Comparison of ENCODE assay signal across 10 cellular contexts in the genomic region with DNA sequence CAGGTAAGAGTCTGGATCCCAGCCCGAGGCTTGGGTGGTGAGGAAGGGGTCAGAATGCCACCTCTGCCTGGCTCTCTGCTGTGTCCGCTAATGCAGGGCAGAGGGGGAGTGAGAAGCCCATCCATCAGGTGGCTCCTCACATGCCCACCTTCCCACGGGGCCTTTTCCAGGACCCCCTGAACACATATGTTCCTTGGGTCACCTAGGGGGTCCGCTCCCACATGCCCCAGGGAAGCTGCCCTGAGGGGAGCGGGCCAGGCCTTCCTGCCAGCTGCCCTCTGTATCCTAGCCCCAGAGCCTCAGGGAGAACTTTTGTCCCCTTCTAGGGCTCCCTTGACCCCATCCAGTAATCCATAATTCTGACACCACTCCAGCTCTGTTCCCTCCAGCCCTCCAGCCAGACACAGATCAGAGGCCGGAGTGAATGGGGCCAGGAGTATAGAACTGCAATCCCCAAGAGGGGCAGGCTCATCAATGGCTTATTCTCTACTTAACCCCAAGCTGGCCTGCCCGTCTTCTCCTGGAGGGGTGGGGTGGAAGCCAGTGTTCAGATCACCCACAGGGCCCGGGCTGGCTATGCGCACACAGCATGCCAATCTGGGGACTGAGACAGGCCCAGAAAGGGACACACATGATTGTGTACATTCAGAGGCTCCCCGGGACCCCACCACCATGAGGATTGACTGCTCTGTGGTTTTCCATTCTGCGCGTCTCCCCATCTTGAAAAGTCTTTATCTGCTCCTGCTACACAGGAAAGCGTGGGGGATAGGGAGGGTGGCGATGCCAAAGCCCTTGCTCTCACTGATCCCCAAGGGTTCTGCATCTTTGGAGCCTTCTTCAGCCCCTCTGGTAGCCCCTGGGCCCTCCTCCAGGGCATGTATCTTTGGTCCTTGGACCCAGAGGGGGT. TPM values are rescaled to one million over a fixed set of nuclear protein-coding genes. Genes with fewer than 3 reads are reported as not detected.
DNase-seq lines count a peak whose midpoint lies in the region; ATAC-seq and TF ChIP-seq lines count a peak whose summit lies in the region.
"Had no signal": no experiment of that assay in that cellular context is flagged by ENCODE, and none has a peak within 500 bp of the region (broad histone marks: within the 10 kb centered on the region; RNA-seq: fewer than 3 reads in every experiment).

No MANE protein-coding gene starts in this region.

- H3K4me1 ChIP-seq in liver (ENCODE audit: control insufficient read depth in 4 of 4, insufficient read depth in 4 of 4, low read length in 3 of 4) (peaks cover 9 to 40% (median 15%) of the 10 kb centered on the region in 4 donors), suprapubic skin (peaks cover 55% of the 10 kb centered on the region)

- peaks cover 39% of the 10 kb centered on the region for H3K4me1 Mint-ChIP-seq in activated CD4-positive, alpha-beta T cell treated with anti-CD3 and anti-CD28 coated beads, Interleukin-2, amount 10 ng/mL, durations not matched to agents 24 days and 14 days
- peaks cover 55% of the 10 kb centered on the region for H3K4me1 Mint-ChIP-seq in activated CD4-positive, alpha-beta T cell treated with anti-CD3 and anti-CD28 coated beads, Interleukin-2, amount 10 ng/mL, durations not matched to agents 7 days and 5 days

- no peaks in the 10 kb centered on the region for H3K27me3 Mint-ChIP-seq in activated CD4-positive, alpha-beta T cell treated with anti-CD3 and anti-CD28 coated beads, Interleukin-2, amount 10 ng/mL, durations not matched to agents 24 days and 14 days
- H3K27me3 Mint-ChIP-seq in activated CD4-positive, alpha-beta T cell treated with anti-CD3 and anti-CD28 coated beads, Interleukin-2, amount 10 ng/mL, durations not matched to agents 7 days and 5 days, result peaks cover 2% of the 10 kb centered on the region
- H3K27me3 Mint-ChIP-seq: stimulated activated naive CD8-positive, alpha-beta T cell treated with anti-CD3 and anti-CD28 coated beads, Interleukin-15, amount 100 ng/mL, for 72 hours had no signal

- TF ChIP-seq EP300 in suprapubic skin (IDR thresholded peaks at IDR 0.05), result no peak

- no peaks in the 10 kb centered on the region for H3K27me3 ChIP-seq in liver (ENCODE audit: control insufficient read depth in 4 of 4, insufficient read depth in 4 of 4, low read length in 3 of 4)
- H3K27me3 ChIP-seq in suprapubic skin, result no peaks in the 10 kb centered on the region

- ATAC-seq in GM21619 (IDR thresholded peaks at IDR 0.05; ENCODE audit: unreplicated experiment), result no peak
- ATAC-seq: A549; stimulated activated naive CD8-positive, alpha-beta T cell treated with anti-CD3 and anti-CD28 coated beads, Interleukin-15, amount 100 ng/mL, for 72 hours had no signal

- TF ChIP-seq RAD21 in liver (IDR thresholded peaks at IDR 0.05), result no peak

- TF ChIP-seq CTCF in astrocyte of the cerebellum (IDR thresholded peaks at IDR 0.05; ENCODE audit: low read depth, low read length, missing control alignments) (no peak), liver (IDR thresholded peaks at IDR 0.05; ENCODE audit: low read depth, low read length, missing input control) (no peak), suprapubic skin (IDR thresholded peaks at IDR 0.05) (no peak)

- H3K9me3 ChIP-seq in liver (ENCODE audit: control insufficient read depth in 4 of 4, low read length in 3 of 4) (no peaks in the 10 kb centered on the region), suprapubic skin (no peaks in the 10 kb centered on the region)
- H3K9me3 ChIP-seq: A549 had no signal

- no peaks in the 10 kb centered on the region for H3K9me3 Mint-ChIP-seq in activated CD4-positive, alpha-beta T cell treated with anti-CD3 and anti-CD28 coated beads, Interleukin-2, amount 10 ng/mL, durations not matched to agents 24 days and 14 days
- H3K9me3 Mint-ChIP-seq in activated CD4-positive, alpha-beta T cell treated with anti-CD3 and anti-CD28 coated beads, Interleukin-2, amount 10 ng/mL, durations not matched to agents 7 days and 5 days, result no peaks in the 10 kb centered on the region
- H3K9me3 Mint-ChIP-seq: stimulated activated naive CD8-positive, alpha-beta T cell treated with anti-CD3 and anti-CD28 coated beads, Interleukin-15, amount 100 ng/mL, for 72 hours had no signal

- DNase-seq in activated CD4-positive, alpha-beta T cell treated with anti-CD3 and anti-CD28 coated beads, Interleukin-2, amount 10 ng/mL, durations not matched to agents 24 days and 14 days, result peak; percentile 60
- no peak for DNase-seq in activated CD4-positive, alpha-beta T cell treated with anti-CD3 and anti-CD28 coated beads, Interleukin-2, amount 10 ng/mL, durations not matched to agents 7 days and 5 days
- DNase-seq in astrocyte of the cerebellum (ENCODE audit: low read depth), result no peak
- no peak for DNase-seq in suprapubic skin (ENCODE audit: low spot score in 2 of 2)
- no peak for DNase-seq in ecto neural progenitor cell (ENCODE audit: low spot score)
- no peak for DNase-seq in KG1 (lab: John Stamatoyannopoulos, UW)
- DNase-seq: stimulated activated naive CD8-positive, alpha-beta T cell treated with anti-CD3 and anti-CD28 coated beads, Interleukin-15, amount 100 ng/mL, for 72 hours had no signal

- no peaks in the 10 kb centered on the region for H3K36me3 Mint-ChIP-seq in activated CD4-positive, alpha-beta T cell treated with anti-CD3 and anti-CD28 coated beads, Interleukin-2, amount 10 ng/mL, durations not matched to agents 24 days and 14 days (ENCODE audit: low read depth)
- no peaks in the 10 kb centered on the region for H3K36me3 Mint-ChIP-seq in activated CD4-positive, alpha-beta T cell treated with anti-CD3 and anti-CD28 coated beads, Interleukin-2, amount 10 ng/mL, durations not matched to agents 7 days and 5 days (ENCODE audit: low read depth)

- WGBS in liver, result 79% methylated on average over 14 of the region's 14 CpGs
- WGBS in suprapubic skin, result 87% methylated on average over 6 of the region's 14 CpGs

- H3K4me3 ChIP-seq in astrocyte of the cerebellum (ENCODE audit: low read depth, low read length) (peak overlapping the region; percentile 63), liver (ENCODE audit: low read depth in 1 of 3, low read length in 3 of 3) (peak overlapping the region in 1 of 3 donors; percentile 37), suprapubic skin (peak overlapping the region; percentile 49)
- H3K4me3 ChIP-seq: A549 had no signal

- peak overlapping the region in 1 of 2 donors; percentile 51 for H3K9ac ChIP-seq in liver (ENCODE audit: low read depth in 1 of 2, low read length in 2 of 2)

- intact Hi-C loops in activated CD4-positive, alpha-beta T cell treated with anti-CD3 and anti-CD28 coated beads, Interleukin-2, amount 10 ng/mL, durations not matched to agents 24 days and 14 days (cut with micrococcal nuclease), result no loop called here

- no peak for TF ChIP-seq POLR2A in suprapubic skin (IDR thresholded peaks at IDR 0.05)

- H3K36me3 ChIP-seq in liver (ENCODE audit: control insufficient read depth in 4 of 4, insufficient read depth in 3 of 4, low read depth in 1 of 4, low read length in 3 of 4) (no peaks in the 10 kb centered on the region), suprapubic skin (no peaks in the 10 kb centered on the region)

- in situ Hi-C loops in astrocyte of the cerebellum (cut with HindIII; ENCODE audit: low sequenced_read_pairs), result no loop called here

- CTCF ChIA-PET in activated CD4-positive, alpha-beta T cell treated with anti-CD3 and anti-CD28 coated beads, Interleukin-2, amount 10 ng/mL, durations not matched to agents 7 days and 5 days (lab: Charles Lee), result interaction anchor here (2.4 to 4.3 kb wide), 2 partner anchors 9 to 24 kb away, joined by 15 to 44 read pairs; a partner anchor contains a TSS

- POLR2A ChIA-PET in activated CD4-positive, alpha-beta T cell treated with anti-CD3 and anti-CD28 coated beads, Interleukin-2, amount 10 ng/mL, durations not matched to agents 7 days and 5 days (lab: Charles Lee), result no interaction called here

- H3K27ac ChIP-seq in liver (ENCODE audit: low read depth in 1 of 2, low read length in 2 of 2) (peak overlapping the region; percentile 65 to 74), suprapubic skin (peak overlapping the region; percentile 61)
- H3K27ac ChIP-seq: A549 had no signal

- H3K4me3 Mint-ChIP-seq in activated CD4-positive, alpha-beta T cell treated with anti-CD3 and anti-CD28 coated beads, Interleukin-2, amount 10 ng/mL, durations not matched to agents 24 days and 14 days, result no peak overlapping the region
- H3K4me3 Mint-ChIP-seq in activated CD4-positive, alpha-beta T cell treated with anti-CD3 and anti-CD28 coated beads, Interleukin-2, amount 10 ng/mL, durations not matched to agents 7 days and 5 days, result no peak overlapping the region

- peak overlapping the region; percentile 80 for H3K27ac Mint-ChIP-seq in activated CD4-positive, alpha-beta T cell treated with anti-CD3 and anti-CD28 coated beads, Interleukin-2, amount 10 ng/mL, durations not matched to agents 24 days and 14 days
- H3K27ac Mint-ChIP-seq in activated CD4-positive, alpha-beta T cell treated with anti-CD3 and anti-CD28 coated beads, Interleukin-2, amount 10 ng/mL, durations not matched to agents 7 days and 5 days, result no peak overlapping the region

RNA-seq across cellular contexts. Expression of a gene that starts 1.1 kb away (rescaled TPM):
- 1.1 and 1.4 TPM in 2 replicates for total RNA-seq in activated CD4-positive, alpha-beta T cell treated with anti-CD3 and anti-CD28 coated beads, Interleukin-2, amount 10 ng/mL, durations not matched to agents 24 days and 14 days
- total RNA-seq in activated CD4-positive, alpha-beta T cell treated with anti-CD3 and anti-CD28 coated beads, Interleukin-2, amount 10 ng/mL, durations not matched to agents 7 days and 5 days, result under 1 TPM; 0.56 to 0.64 TPM
- 10 to 100 TPM; 24.8 to 26.1 TPM for total RNA-seq in liver
- polyA plus RNA-seq in liver, result 10 to 100 TPM in 1 of 2 donors, 1 to 10 TPM in 1; 3.4 to 23.1 TPM
- total RNA-seq in suprapubic skin, result 10 to 100 TPM in 1 of 4 donors, 1 to 10 TPM in 3; 3.0 to 13.8 (median 5.8) TPM

RNA-seq across cellular contexts. Expression of a gene that starts 7.1 kb away (rescaled TPM):
- 13.4 and 13.9 TPM in 2 replicates for total RNA-seq in activated CD4-positive, alpha-beta T cell treated with anti-CD3 and anti-CD28 coated beads, Interleukin-2, amount 10 ng/mL, durations not matched to agents 24 days and 14 days
- total RNA-seq in activated CD4-positive, alpha-beta T cell treated with anti-CD3 and anti-CD28 coated beads, Interleukin-2, amount 10 ng/mL, durations not matched to agents 7 days and 5 days, result 10 to 100 TPM in 1 of 2 experiments, 1 to 10 TPM in 1; 9.7 to 10.6 TPM
- 100 to 1,000 TPM in 1 of 2 donors, 10 to 100 TPM in 1; 26.1 to 152 TPM for total RNA-seq in liver
- polyA plus RNA-seq in liver, result 100 to 1,000 TPM; 223 to 462 TPM
- 1 to 10 TPM; 2.8 to 6.3 (median 3.8) TPM for total RNA-seq in suprapubic skin

RNA-seq across cellular contexts. Expression of a gene that starts 8.0 kb away (rescaled TPM):
- 314 and 326 TPM in 2 replicates for total RNA-seq in activated CD4-positive, alpha-beta T cell treated with anti-CD3 and anti-CD28 coated beads, Interleukin-2, amount 10 ng/mL, durations not matched to agents 24 days and 14 days
- total RNA-seq in activated CD4-positive, alpha-beta T cell treated with anti-CD3 and anti-CD28 coated beads, Interleukin-2, amount 10 ng/mL, durations not matched to agents 7 days and 5 days, result 100 to 1,000 TPM; 309 to 386 TPM
- total RNA-seq in liver (100 to 1,000 TPM in 1 of 2 donors, 10 to 100 TPM in 1; 94.8 to 186 TPM), suprapubic skin (100 to 1,000 TPM in 3 of 4 donors, 10 to 100 TPM in 1; 70.8 to 225 (median 199) TPM)
- 100 to 1,000 TPM; 227 to 377 TPM for polyA plus RNA-seq in liver

RNA-seq across cellular contexts. Expression of a gene that starts 28.0 kb away (rescaled TPM):
- 13.9 and 14.1 TPM in 2 replicates for total RNA-seq in activated CD4-positive, alpha-beta T cell treated with anti-CD3 and anti-CD28 coated beads, Interleukin-2, amount 10 ng/mL, durations not matched to agents 24 days and 14 days
- total RNA-seq in activated CD4-positive, alpha-beta T cell treated with anti-CD3 and anti-CD28 coated beads, Interleukin-2, amount 10 ng/mL, durations not matched to agents 7 days and 5 days, result 10 to 100 TPM; 17.9 to 19.1 TPM
- total RNA-seq in liver (1 to 10 TPM; 4.7 to 9.0 TPM), suprapubic skin (10 to 100 TPM; 15.3 to 18.9 (median 18.5) TPM)
- polyA plus RNA-seq in liver, result 1 to 10 TPM; 3.2 to 5.0 TPM

RNA-seq across cellular contexts. Expression of a gene that starts 39.4 kb away (rescaled TPM):
- 14.4 and 15.1 TPM in 2 replicates for total RNA-seq in activated CD4-positive, alpha-beta T cell treated with anti-CD3 and anti-CD28 coated beads, Interleukin-2, amount 10 ng/mL, durations not matched to agents 24 days and 14 days
- total RNA-seq in activated CD4-positive, alpha-beta T cell treated with anti-CD3 and anti-CD28 coated beads, Interleukin-2, amount 10 ng/mL, durations not matched to agents 7 days and 5 days, result 1 to 10 TPM in 1 of 2 experiments, under 1 TPM in 1; 0.92 to 1.3 TPM
- total RNA-seq in liver (10 to 100 TPM in 1 of 2 donors, under 1 TPM in 1; 0.98 to 10.3 TPM), suprapubic skin (1 to 10 TPM; 1.1 to 4.2 (median 2.6) TPM)
- polyA plus RNA-seq in liver, result 10 to 100 TPM; 13.0 to 16.1 TPM
